Comparison of ENCODE assay signal across 24 cellular contexts in the genomic region with DNA sequence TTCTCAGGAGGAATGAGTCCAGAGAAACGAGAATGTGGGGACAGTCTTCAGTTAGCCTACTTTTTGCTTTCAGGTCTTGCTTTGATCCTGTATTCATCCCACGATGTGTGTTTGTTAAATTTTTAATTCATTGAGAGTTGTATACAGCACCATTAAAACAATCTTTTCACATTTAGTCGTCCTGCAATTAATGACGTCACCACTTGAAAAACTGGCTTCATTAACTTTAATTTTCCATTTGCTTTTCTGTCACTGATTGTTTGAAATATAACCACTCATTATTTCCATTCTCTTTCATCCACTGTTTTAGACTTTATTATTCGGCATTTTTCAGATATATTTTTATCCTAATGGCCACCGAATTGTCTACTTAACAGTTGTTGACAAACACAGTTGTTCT.
DNase-seq lines count a peak whose midpoint lies in the region; ATAC-seq, FAIRE-seq and TF ChIP-seq lines count a peak whose summit lies in the region.
"Had no signal": no experiment of that assay in that cellular context is flagged by ENCODE, and none has a peak within 500 bp of the region (broad histone marks: within the 10 kb centered on the region; RNA-seq: fewer than 3 reads in every experiment).

No MANE protein-coding gene starts in this region.

- POLR2A ChIA-PET in SK-N-SH (lab: Yijun Ruan, JAX), result no interaction called here
- POLR2A ChIA-PET in HEK293 (lab: Yijun Ruan, JAX), result no interaction called here
- POLR2A ChIA-PET in K562 (lab: Yijun Ruan, JAX), result no interaction called here

- H3K36me3 ChIP-seq in SK-N-SH (replicated peaks in 1 of 2; ENCODE audit: control insufficient read depth in 1 of 2, insufficient read depth in 2 of 2, low read length in 1 of 2), result no peaks in the 10 kb centered on the region
- no peaks in the 10 kb centered on the region for H3K36me3 ChIP-seq in HEK293 (ENCODE audit: control insufficient read depth in 2 of 2, insufficient read depth in 1 of 2, low read length in 2 of 2)
- H3K36me3 ChIP-seq in K562 (ENCODE audit: control insufficient read depth, insufficient read depth, low read length), result no peaks in the 10 kb centered on the region
- no peaks in the 10 kb centered on the region for H3K36me3 ChIP-seq in lower lobe of right lung
- H3K36me3 ChIP-seq: BE2C; BLaER1 treated with 17β-estradiol and CSF1 and Interleukin-3, amounts not matched to agents 10 nM and 100 nM; HAP-1 had no signal

- FAIRE-seq in K562 (lab: Jason Lieb, UNC), result no peak
- FAIRE-seq: A549, D721Med, GM12892, H54 had no signal

- WGBS in SK-N-SH (ENCODE audit: low lambda C conversion rate), result 4% methylated on average over 6 of the region's 6 CpGs
- 3% methylated on average over 6 of the region's 6 CpGs for WGBS in K562 (ENCODE audit: insufficient coverage, low coverage, missing lambda C conversion rate)

- in situ Hi-C loops in K562 (cut with MboI), result no loop called here

- H3K4me1 ChIP-seq in SK-N-SH (ENCODE audit: control insufficient read depth in 1 of 2, insufficient read depth in 2 of 2, low read depth in 1 of 2, low read length in 1 of 2), result no peaks in the 10 kb centered on the region
- H3K4me1 ChIP-seq in HEK293 (ENCODE audit: control insufficient read depth, insufficient read depth, low read length), result no peaks in the 10 kb centered on the region
- no peaks in the 10 kb centered on the region for H3K4me1 ChIP-seq in K562 (replicated peaks in 1 of 2; ENCODE audit: control insufficient read depth in 2 of 2, insufficient read depth in 2 of 2, low read length in 2 of 2)
- no peaks in the 10 kb centered on the region for H3K4me1 ChIP-seq in lower lobe of right lung
- H3K4me1 ChIP-seq in foreskin keratinocyte, result no peaks in the 10 kb centered on the region
- H3K4me1 ChIP-seq: A549; BE2C; BLaER1 treated with 17β-estradiol and CSF1 and Interleukin-3, amounts not matched to agents 10 nM and 100 nM; HAP-1 had no signal

- no peak for TF ChIP-seq POLR2A in K562 (conservative IDR thresholded peaks at IDR 0.05)

- H3K27ac ChIP-seq in SK-N-SH (ENCODE audit: low read depth in 2 of 2, low read length in 1 of 2) (no peak overlapping the region), HEK293 (ENCODE audit: extremely low read depth, low read depth, low read length) (no peak overlapping the region), K562 (ENCODE audit: extremely low read depth, low read depth, low read length) (no peak overlapping the region), lower lobe of right lung (no peak overlapping the region), foreskin keratinocyte (no peak overlapping the region)
- H3K27ac ChIP-seq: 22Rv1; A549; BLaER1 treated with 17β-estradiol and CSF1 and Interleukin-3, amounts not matched to agents 10 nM and 100 nM had no signal

- peaks cover 6% of the 10 kb centered on the region; the same call in 1 of the 2 replicates for H3K27me3 ChIP-seq in SK-N-SH (ENCODE audit: insufficient read depth)
- no peaks in the 10 kb centered on the region for H3K27me3 ChIP-seq in K562 (ENCODE audit: control insufficient read depth in 2 of 2, insufficient read depth in 2 of 2, low read length in 2 of 2)
- no peaks in the 10 kb centered on the region for H3K27me3 ChIP-seq in lower lobe of right lung (ENCODE audit: low read depth)
- peaks cover 4% of the 10 kb centered on the region for H3K27me3 ChIP-seq in foreskin keratinocyte
- H3K27me3 ChIP-seq: BE2C; BLaER1 treated with 17β-estradiol and CSF1 and Interleukin-3, amounts not matched to agents 10 nM and 100 nM had no signal

- no peak overlapping the region for H3K4me2 ChIP-seq in SK-N-SH
- H3K4me2 ChIP-seq in K562 (ENCODE audit: insufficient read depth, low read length), result no peak overlapping the region
- H3K4me2 ChIP-seq: A549; BLaER1 treated with 17β-estradiol and CSF1 and Interleukin-3, amounts not matched to agents 10 nM and 100 nM had no signal

- no peak for TF ChIP-seq EP300 in SK-N-SH (IDR thresholded peaks at IDR 0.05; ENCODE audit: borderline replicate concordance in 1 of 2, low read depth in 1 of 2, low read length in 1 of 2)
- no peak for TF ChIP-seq EP300 in K562 (IDR thresholded peaks at IDR 0.05; ENCODE audit: low read length)

- H3K9ac ChIP-seq in SK-N-SH (no peak overlapping the region), K562 (ENCODE audit: insufficient read depth in 1 of 2, low read depth in 2 of 2, low read length in 2 of 2) (no peak overlapping the region)
- H3K9ac ChIP-seq: BLaER1 treated with 17β-estradiol and CSF1 and Interleukin-3, amounts not matched to agents 10 nM and 100 nM had no signal

- no peaks in the 10 kb centered on the region for H3F3A ChIP-seq in SK-N-SH (replicated peaks; ENCODE audit: insufficient read depth)

- DNase-seq in SK-N-SH (no peak), K562 (ENCODE audit: extremely low read depth in 1 of 4, low spot score in 3 of 4) (no peak), lower lobe of right lung (no peak), foreskin keratinocyte (no peak)
- no peak for DNase-seq in stimulated activated naive CD4-positive, alpha-beta T cell treated with Interleukin-2 at 50 U/mL for 16 hours (lab: John Stamatoyannopoulos, UW)
- DNase-seq: ACHN; AML-193; BE2C; CD4-positive, alpha-beta T cell; CD8-positive, alpha-beta memory T cell; DMS 273 treated with DMSO at 0.1 percent for 48 hours; DMS79; GF-D8; GOT3; HFFc6 had no signal

- H3K9me2 ChIP-seq in SK-N-SH, result no peaks in the 10 kb centered on the region

- H4K20me1 ChIP-seq in SK-N-SH (ENCODE audit: insufficient read depth) (no peaks in the 10 kb centered on the region), K562 (replicated peaks; ENCODE audit: control insufficient read depth, insufficient read depth, low read length) (no peaks in the 10 kb centered on the region)
- H4K20me1 ChIP-seq: BLaER1 treated with 17β-estradiol and CSF1 and Interleukin-3, amounts not matched to agents 10 nM and 100 nM had no signal

- no TSS peak for BruUV-seq in K562 (replicated peaks; lab: Mats Ljungman, UMichigan)

- no peaks in the 10 kb centered on the region for H3K9me3 ChIP-seq in SK-N-SH
- no peaks in the 10 kb centered on the region for H3K9me3 ChIP-seq in HEK293 (ENCODE audit: control insufficient read depth, insufficient read depth, low read depth, low read length)
- peaks cover 1% of the 10 kb centered on the region; the same call in 1 of the 2 replicates for H3K9me3 ChIP-seq in K562 (replicated peaks; ENCODE audit: control insufficient read depth, insufficient read depth, low read depth, low read length)
- H3K9me3 ChIP-seq in lower lobe of right lung, result no peaks in the 10 kb centered on the region
- H3K9me3 ChIP-seq: A549; BE2C; BLaER1 treated with 17β-estradiol and CSF1 and Interleukin-3, amounts not matched to agents 10 nM and 100 nM; HAP-1 had no signal

- no peak for TF ChIP-seq RAD21 in SK-N-SH (IDR thresholded peaks at IDR 0.05; ENCODE audit: low read length)
- TF ChIP-seq RAD21 in K562 (CRISPR knock-in tag; conservative IDR thresholded peaks at IDR 0.05 in 1 of 2, IDR thresholded peaks at IDR 0.05 in 1 of 2), result no peak

- CTCF ChIA-PET in SK-N-SH (lab: Yijun Ruan, JAX) (no interaction called here), HEK293 (lab: Yijun Ruan, JAX) (no interaction called here), K562 (lab: Yijun Ruan, JAX; ENCODE audit: low intra/inter-chr PET ratio) (no interaction called here)

- H3K79me2 ChIP-seq in SK-N-SH (ENCODE audit: insufficient read depth), result no peaks in the 10 kb centered on the region
- H3K79me2 ChIP-seq in K562 (ENCODE audit: control insufficient read depth, insufficient read depth, low read length), result no peaks in the 10 kb centered on the region

- ATAC-seq in SK-N-SH treated with all-trans-retinoic acid at 6 μM for 48 hours (no peak), K562 (no peak), lower lobe of right lung (no peak), foreskin keratinocyte (no peak)

- TF ChIP-seq CTCF in SK-N-SH (IDR thresholded peaks at IDR 0.05) (no peak), HEK293 (tag by site-specific recombination; IDR thresholded peaks at IDR 0.05) (no peak), K562 (IDR thresholded peaks at IDR 0.05 in 2 of 3, conservative IDR thresholded peaks at IDR 0.05 in 1 of 3; ENCODE audit: insufficient read depth in 2 of 3, low read depth in 1 of 3, low read length in 3 of 3) (no peak), lower lobe of right lung (IDR thresholded peaks at IDR 0.05) (no peak), foreskin keratinocyte (conservative IDR thresholded peaks at IDR 0.05) (no peak)

- no peaks in the 10 kb centered on the region for H3K9me1 ChIP-seq in K562 (ENCODE audit: control insufficient read depth, insufficient read depth, low read length)

- intact Hi-C loops in K562 (cut with micrococcal nuclease), result loop anchor here (10.0 kb wide), 1 partner anchor 241 kb away; no protein-coding TSS in a partner anchor
- intact Hi-C loops in lower lobe of right lung (cut with DNase I), result no loop called here

- H2AFZ ChIP-seq in SK-N-SH (ENCODE audit: low read depth), result no peak overlapping the region; the same call in 1 of the 2 replicates
- no peak overlapping the region for H2AFZ ChIP-seq in K562 (ENCODE audit: low read depth, low read length)

- no peak overlapping the region for H3K4me3 ChIP-seq in SK-N-SH (ENCODE audit: low read depth in 2 of 2, low read length in 1 of 2)
- H3K4me3 ChIP-seq in HEK293 (ENCODE audit: low read depth, low read length), result no peak overlapping the region
- no peak overlapping the region for H3K4me3 ChIP-seq in K562
- no peak overlapping the region for H3K4me3 ChIP-seq in lower lobe of right lung
- H3K4me3 ChIP-seq: A549; BLaER1 treated with 17β-estradiol and CSF1 and Interleukin-3, amounts not matched to agents 10 nM and 100 nM; HAP-1 had no signal

TF ChIP-seq in SK-N-SH, 30 proteins besides CTCF, POLR2A, EP300 and RAD21 (continues in another document):
- no peak for TF ChIP-seq NRF1 (IDR thresholded peaks at IDR 0.05; ENCODE audit: low read depth, low read length)
- no peak for TF ChIP-seq FOSL2 (IDR thresholded peaks at IDR 0.05; ENCODE audit: borderline replicate concordance, low read depth)
- TF ChIP-seq NFIC (IDR thresholded peaks at IDR 0.05; ENCODE audit: borderline replicate concordance), result no peak
- TF ChIP-seq FOXM1 (IDR thresholded peaks at IDR 0.05; ENCODE audit: low read depth), result no peak
- TF ChIP-seq YY1 (IDR thresholded peaks at IDR 0.05; ENCODE audit: low read depth), result no peak

TF ChIP-seq in K562, 482 proteins besides CTCF, POLR2A, EP300 and RAD21 (continues in another document):
- TF ChIP-seq HOMEZ (CRISPR knock-in tag; IDR thresholded peaks at IDR 0.05), result no peak
- peak; percentile 41; the same call in 1 of the 2 replicates for TF ChIP-seq JUNB (CRISPR knock-in tag; conservative IDR thresholded peaks at IDR 0.05)
- no peak for TF ChIP-seq ERF (CRISPR knock-in tag; IDR thresholded peaks at IDR 0.05)
